Comparison of ENCODE assay signal across 24 cellular contexts in genomic region chr3:177208223-177208622, GRCh38.
"Had no signal": no experiment of that assay in that cellular context is flagged by ENCODE, and none has a peak within 500 bp of the region (broad histone marks: within the 10 kb centered on the region; RNA-seq: fewer than 3 reads in every experiment).

No MANE protein-coding gene starts in this region.

- H3K27ac ChIP-seq: coronary artery, esophagus squamous epithelium, heart right ventricle, neural progenitor cell, psoas muscle, skin epidermis, thoracic aorta had no signal

- H3K4me3 ChIP-seq: coronary artery, esophagus squamous epithelium, heart right ventricle, lung, mucosa of descending colon, neural progenitor cell, psoas muscle, skin epidermis, thoracic aorta had no signal

- H3K36me3 ChIP-seq: esophagus squamous epithelium, heart right ventricle, neural progenitor cell, thoracic aorta had no signal

- H3K27me3 ChIP-seq: esophagus squamous epithelium, heart right ventricle, neural progenitor cell had no signal

- H3K4me2 ChIP-seq: neural progenitor cell had no signal

- H3K9ac ChIP-seq: neural progenitor cell had no signal

- FAIRE-seq: endometrium had no signal

- H2AFZ ChIP-seq: neural progenitor cell had no signal

- DNase-seq: dermis blood vessel endothelial cell; effector memory CD4-positive, alpha-beta T cell; erythroblast; esophagus squamous epithelium; foreskin melanocyte; glutamatergic neuron; heart right ventricle; hypothalamus; kidney; mesenchymal stem cell; mucosa of descending colon; naive thymus-derived CD4-positive, alpha-beta T cell; posterior cingulate gyrus; psoas muscle; right cardiac atrium; stimulated activated CD4-positive, alpha-beta T cell treated with anti-CD3 and anti-CD28 coated beads, Interleukin-15, amount 100 ng/mL, for 24 hours; stimulated activated CD4-positive, alpha-beta T cell treated with anti-CD3 and anti-CD28 coated beads, Interleukin-2, amount 100 ng/mL, for 48 hours; stimulated activated naive B cell treated with anti-CD40 and anti-IgM and Interleukin-4, amounts not matched to agents 10 μg/mL and 1 μg/mL and 100 μg/mL, for 72 hours had no signal

- H3K9me3 ChIP-seq: esophagus squamous epithelium, mucosa of descending colon, psoas muscle, thoracic aorta had no signal

- ATAC-seq: heart right ventricle; mucosa of descending colon; naive thymus-derived CD4-positive, alpha-beta T cell; psoas muscle; right cardiac atrium; stimulated activated naive B cell treated with anti-CD40 and anti-IgM and Interleukin-4, amounts not matched to agents 10 μg/mL and 1 μg/mL and 100 μg/mL, for 72 hours had no signal

- H3K4me1 ChIP-seq: heart right ventricle, neural progenitor cell, psoas muscle had no signal
